3 cellular contexts compared by ENCODE assay signal in the genomic region with DNA sequence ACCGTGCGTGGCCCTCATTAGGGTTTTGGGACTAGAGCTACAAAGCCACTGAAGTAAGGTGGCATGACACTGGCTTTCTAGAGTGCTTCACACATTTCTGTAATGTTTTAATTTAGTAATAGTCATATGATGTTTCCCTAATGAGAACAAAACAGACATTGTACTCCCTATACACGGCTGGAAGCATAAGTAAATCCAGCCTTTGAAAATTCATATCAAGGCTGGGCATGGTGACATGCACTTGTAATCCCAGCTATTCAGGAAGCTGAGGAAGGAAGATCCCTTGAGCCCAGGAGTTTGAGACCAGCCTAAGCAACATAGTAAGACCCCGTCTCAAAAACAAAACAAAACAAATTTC.
TF ChIP-seq lines count a peak whose summit lies in the region.

No MANE protein-coding gene starts in this region.

TF ChIP-seq in IMR-90, 13 proteins besides CTCF, POLR2A, EP300 and RAD21:
- TF ChIP-seq MAZ (IDR thresholded peaks at IDR 0.05; ENCODE audit: borderline replicate concordance, low read depth, low read length) (no peak), RCOR1 (IDR thresholded peaks at IDR 0.05; ENCODE audit: insufficient replicate concordance, low read length) (no peak), MXI1 (IDR thresholded peaks at IDR 0.05; ENCODE audit: borderline replicate concordance, low read depth, low read length) (no peak), FOS (IDR thresholded peaks at IDR 0.05; ENCODE audit: low read depth, low read length) (no peak), BHLHE40 (IDR thresholded peaks at IDR 0.05; ENCODE audit: low read depth, low read length) (no peak), NFE2L2 (IDR thresholded peaks at IDR 0.05; ENCODE audit: low read depth, low read length) (no peak), SMC3 (IDR thresholded peaks at IDR 0.05; ENCODE audit: low read depth, low read length) (no peak), RFX5 (IDR thresholded peaks at IDR 0.05; ENCODE audit: low read depth, low read length) (no peak), CHD1 (IDR thresholded peaks at IDR 0.05; ENCODE audit: low read depth, low read length) (no peak), MAFK (IDR thresholded peaks at IDR 0.05; ENCODE audit: low read depth, low read length) (no peak), CEBPB (IDR thresholded peaks at IDR 0.05; ENCODE audit: low read depth, low read length) (no peak)
- TF ChIP-seq, protein P1, sequence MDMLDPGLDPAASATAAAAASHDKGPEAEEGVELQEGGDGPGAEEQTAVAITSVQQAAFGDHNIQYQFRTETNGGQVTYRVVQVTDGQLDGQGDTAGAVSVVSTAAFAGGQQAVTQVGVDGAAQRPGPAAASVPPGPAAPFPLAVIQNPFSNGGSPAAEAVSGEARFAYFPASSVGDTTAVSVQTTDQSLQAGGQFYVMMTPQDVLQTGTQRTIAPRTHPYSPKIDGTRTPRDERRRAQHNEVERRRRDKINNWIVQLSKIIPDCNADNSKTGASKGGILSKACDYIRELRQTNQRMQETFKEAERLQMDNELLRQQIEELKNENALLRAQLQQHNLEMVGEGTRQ (IDR thresholded peaks at IDR 0.05; ENCODE audit: low read depth, low read length) = no peak
- TF ChIP-seq, protein P2, sequence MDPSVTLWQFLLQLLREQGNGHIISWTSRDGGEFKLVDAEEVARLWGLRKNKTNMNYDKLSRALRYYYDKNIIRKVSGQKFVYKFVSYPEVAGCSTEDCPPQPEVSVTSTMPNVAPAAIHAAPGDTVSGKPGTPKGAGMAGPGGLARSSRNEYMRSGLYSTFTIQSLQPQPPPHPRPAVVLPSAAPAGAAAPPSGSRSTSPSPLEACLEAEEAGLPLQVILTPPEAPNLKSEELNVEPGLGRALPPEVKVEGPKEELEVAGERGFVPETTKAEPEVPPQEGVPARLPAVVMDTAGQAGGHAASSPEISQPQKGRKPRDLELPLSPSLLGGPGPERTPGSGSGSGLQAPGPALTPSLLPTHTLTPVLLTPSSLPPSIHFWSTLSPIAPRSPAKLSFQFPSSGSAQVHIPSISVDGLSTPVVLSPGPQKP (IDR thresholded peaks at IDR 0.05; ENCODE audit: borderline replicate concordance, low read depth, low read length) = no peak

TF ChIP-seq in K562, 482 proteins besides CTCF, POLR2A, EP300 and RAD21:
- TF ChIP-seq LARP7 (IDR thresholded peaks at IDR 0.05) (no peak), CTBP1 (IDR thresholded peaks at IDR 0.05; ENCODE audit: borderline replicate concordance) (no peak), CHD7 (IDR thresholded peaks at IDR 0.05; ENCODE audit: low read depth, low read length) (no peak)
- TF ChIP-seq, protein P3, sequence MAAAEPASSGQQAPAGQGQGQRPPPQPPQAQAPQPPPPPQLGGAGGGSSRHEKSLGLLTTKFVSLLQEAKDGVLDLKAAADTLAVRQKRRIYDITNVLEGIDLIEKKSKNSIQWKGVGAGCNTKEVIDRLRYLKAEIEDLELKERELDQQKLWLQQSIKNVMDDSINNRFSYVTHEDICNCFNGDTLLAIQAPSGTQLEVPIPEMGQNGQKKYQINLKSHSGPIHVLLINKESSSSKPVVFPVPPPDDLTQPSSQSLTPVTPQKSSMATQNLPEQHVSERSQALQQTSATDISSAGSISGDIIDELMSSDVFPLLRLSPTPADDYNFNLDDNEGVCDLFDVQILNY (CRISPR knock-in tag; IDR thresholded peaks at IDR 0.05) = no peak
TF ChIP-seq in K562: peak in this region for 0.

TF ChIP-seq in HEK293T, 16 proteins besides CTCF, POLR2A, EP300 and RAD21:
- TF ChIP-seq ZNF384 (IDR thresholded peaks at IDR 0.05) (no peak), TARDBP (IDR thresholded peaks at IDR 0.05) (no peak), CTBP1 (IDR thresholded peaks at IDR 0.05; ENCODE audit: borderline replicate concordance) (no peak)
